ENCODE assay signal across 17 cellular contexts in genomic region chr2:187775196-187775595, GRCh38.
DNase-seq lines count a peak whose midpoint lies in the region; ATAC-seq and TF ChIP-seq lines count a peak whose summit lies in the region.
"Had no signal": no experiment of that assay in that cellular context is flagged by ENCODE, and none has a peak within 500 bp of the region (broad histone marks: within the 10 kb centered on the region; RNA-seq: fewer than 3 reads in every experiment).

No MANE protein-coding gene starts in this region.

- H2AK5ac ChIP-seq in IMR-90 (ENCODE audit: low read depth, low read length), result no peak overlapping the region

- TF ChIP-seq POLR2A in IMR-90 (IDR thresholded peaks at IDR 0.05; ENCODE audit: low read depth, low read length), result no peak
- TF ChIP-seq POLR2A in Peyer's patch (IDR thresholded peaks at IDR 0.05), result no peak

- peaks cover 17% of the 10 kb centered on the region for H3K4me1 ChIP-seq in mammary epithelial cell (ENCODE audit: insufficient read depth, low read length)
- no peaks in the 10 kb centered on the region for H3K4me1 ChIP-seq in IMR-90 (ENCODE audit: control insufficient read depth, insufficient read depth, low read length)
- no peaks in the 10 kb centered on the region for H3K4me1 ChIP-seq in Peyer's patch
- H3K4me1 ChIP-seq in OCI-LY7 (ENCODE audit: insufficient read depth, low read length, poor library complexity, severe bottlenecking), result no peaks in the 10 kb centered on the region

- H3K36me3 ChIP-seq in mammary epithelial cell (ENCODE audit: insufficient read depth, low read length), result no peaks in the 10 kb centered on the region
- H3K36me3 ChIP-seq in IMR-90 (ENCODE audit: control insufficient read depth, insufficient read depth, low read length), result no peaks in the 10 kb centered on the region
- no peaks in the 10 kb centered on the region for H3K36me3 ChIP-seq in Peyer's patch
- H3K36me3 ChIP-seq in OCI-LY7 (ENCODE audit: insufficient read depth, low read length), result no peaks in the 10 kb centered on the region

- H3K23ac ChIP-seq in IMR-90 (ENCODE audit: low read depth, low read length), result no peak overlapping the region

- H3K9me3 Mint-ChIP-seq in MCF 10A (ENCODE audit: unreplicated experiment), result no peaks in the 10 kb centered on the region
- peaks cover 4 to 5% of the 10 kb centered on the region in 2 donors for H3K9me3 Mint-ChIP-seq in activated naive CD4-positive, alpha-beta T cell treated with anti-CD3 and anti-CD28 coated beads, Interleukin-2, amount 50 U/mL, for 72 hours

- H3K9me3 ChIP-seq in mammary epithelial cell (replicated peaks; ENCODE audit: insufficient read depth, low read length), result no peaks in the 10 kb centered on the region
- H3K9me3 ChIP-seq in IMR-90 (ENCODE audit: control insufficient read depth, insufficient read depth, low read length), result no peaks in the 10 kb centered on the region
- H3K9me3 ChIP-seq in Peyer's patch, result no peaks in the 10 kb centered on the region
- H3K9me3 ChIP-seq in OCI-LY7 (ENCODE audit: low read length), result no peaks in the 10 kb centered on the region

- H3K79me2 ChIP-seq in mammary epithelial cell (ENCODE audit: insufficient read depth, low read length), result no peaks in the 10 kb centered on the region
- no peaks in the 10 kb centered on the region for H3K79me2 ChIP-seq in OCI-LY7 (ENCODE audit: insufficient read depth, low read depth, low read length)

- dilution Hi-C loops in mammary epithelial cell (cut with HindIII; ENCODE audit: low sequenced_read_pairs) (no loop called here), IMR-90 (cut with HindIII; ENCODE audit: low sequenced_read_pairs, unreplicated experiment) (no loop called here)

- H3K27ac Mint-ChIP-seq in MCF 10A (ENCODE audit: low read depth, unreplicated experiment), result no peak overlapping the region
- H3K27ac Mint-ChIP-seq in activated naive CD4-positive, alpha-beta T cell treated with anti-CD3 and anti-CD28 coated beads, Interleukin-2, amount 50 U/mL, for 72 hours, result no peak overlapping the region
- H3K27ac Mint-ChIP-seq: CD14-positive monocyte had no signal

- DNase-seq in mammary epithelial cell (peak; percentile 55), MCF 10A (ENCODE audit: unreplicated experiment) (no peak), IMR-90 (no peak), Peyer's patch (no peak), NCI-H2227 (lab: John Stamatoyannopoulos, UW; ENCODE audit: unreplicated experiment) (no peak), OCI-LY7 (ENCODE audit: low spot score) (no peak)
- DNase-seq in activated naive CD4-positive, alpha-beta T cell treated with anti-CD3 and anti-CD28 coated beads, Interleukin-2, amount 50 U/mL, for 72 hours (ENCODE audit: low spot score in 2 of 2), result no peak
- DNase-seq: AML-193, DMS79 treated with DMSO at 0.1 percent for 48 hours, NCI-H1105, NCI-H510A, NCI-H748 treated with DMSO at 0.1 percent for 48 hours had no signal

- peak overlapping the region; percentile 46; the same call in 1 of the 2 replicates for H2BK20ac ChIP-seq in IMR-90 (ENCODE audit: low read depth, low read length)

- no peaks in the 10 kb centered on the region for H3K36me3 Mint-ChIP-seq in MCF 10A (ENCODE audit: insufficient read depth, unreplicated experiment)
- H3K36me3 Mint-ChIP-seq in activated naive CD4-positive, alpha-beta T cell treated with anti-CD3 and anti-CD28 coated beads, Interleukin-2, amount 50 U/mL, for 72 hours, result no peaks in the 10 kb centered on the region
- H3K36me3 Mint-ChIP-seq: CD14-positive monocyte had no signal

- H3K4me3 Mint-ChIP-seq in MCF 10A (ENCODE audit: unreplicated experiment), result no peak overlapping the region
- H3K4me3 Mint-ChIP-seq: CD14-positive monocyte had no signal

- H3K27me3 Mint-ChIP-seq in MCF 10A (ENCODE audit: insufficient read depth, unreplicated experiment), result no peaks in the 10 kb centered on the region

- H4K20me1 ChIP-seq in mammary epithelial cell (ENCODE audit: insufficient read depth, low read length), result no peaks in the 10 kb centered on the region
- H4K20me1 ChIP-seq in IMR-90 (ENCODE audit: insufficient read depth, low read length), result no peaks in the 10 kb centered on the region
- no peaks in the 10 kb centered on the region for H4K20me1 ChIP-seq in OCI-LY7 (ENCODE audit: insufficient read depth, low read length)

- H3K4ac ChIP-seq in IMR-90 (ENCODE audit: low read depth, low read length), result no peak overlapping the region

- peak overlapping the region; percentile 49 for H2BK120ac ChIP-seq in IMR-90 (ENCODE audit: low read depth, low read length)

- no peak overlapping the region for H3K14ac ChIP-seq in IMR-90 (replicated peaks; ENCODE audit: low read depth, low read length)

- in situ Hi-C loops in mammary epithelial cell (cut with MboI; ENCODE audit: low sequenced_read_pairs in 2 of 2) (no loop called here), IMR-90 (cut with MboI; ENCODE audit: low sequenced_read_pairs) (no loop called here)

- no TSS peak for BruUV-seq in mammary epithelial cell (replicated peaks; lab: Mats Ljungman, UMichigan)
- BruUV-seq in MCF 10A (replicated peaks; lab: Mats Ljungman, UMichigan), result no TSS peak
- no TSS peak for BruUV-seq in IMR-90 (replicated peaks; lab: Mats Ljungman, UMichigan)
- no TSS peak for BruUV-seq in OCI-LY7 (replicated peaks; lab: Mats Ljungman, UMichigan)

- POLR2A ChIA-PET in MCF 10A (lab: Yijun Ruan, JAX), result no interaction called here
- POLR2A ChIA-PET in IMR-90 (lab: Charles Lee; ENCODE audit: unreplicated experiment), result no interaction called here
- POLR2A ChIA-PET in OCI-LY7 (lab: Charles Lee), result no interaction called here

- 40% methylated on average over 2 of the region's 2 CpGs for WGBS in mammary epithelial cell (ENCODE audit: low coverage, missing lambda C conversion rate)
- WGBS in IMR-90 (ENCODE audit: extremely low coverage in 2 of 2, insufficient read length in 1 of 2), 2 experiments, result no CpG with 5 or more reads among the region's 2 CpGs

- H2BK5ac ChIP-seq in IMR-90 (ENCODE audit: low read depth, low read length, poor library complexity, severe bottlenecking), result no peak overlapping the region

- no peaks in the 10 kb centered on the region for H3K9me1 ChIP-seq in IMR-90 (ENCODE audit: insufficient read depth, low read length)

- H3K79me1 ChIP-seq in IMR-90 (ENCODE audit: low read depth in 1 of 2, low read length in 2 of 2), result no peaks in the 10 kb centered on the region

- no peak overlapping the region for H4K91ac ChIP-seq in IMR-90 (ENCODE audit: insufficient read depth, low read depth, low read length)

- no peaks in the 10 kb centered on the region for H3K9me2 ChIP-seq in OCI-LY7 (ENCODE audit: insufficient read depth, low read length)

- H3K27me3 ChIP-seq in mammary epithelial cell (ENCODE audit: insufficient read depth, low read length), result no peaks in the 10 kb centered on the region
- no peaks in the 10 kb centered on the region for H3K27me3 ChIP-seq in IMR-90 (ENCODE audit: control insufficient read depth, insufficient read depth, low read length)
- no peaks in the 10 kb centered on the region for H3K27me3 ChIP-seq in Peyer's patch

- H3K4me2 ChIP-seq in mammary epithelial cell (ENCODE audit: insufficient read depth, low read depth, low read length) (peak overlapping the region; percentile 52), IMR-90 (ENCODE audit: low read depth, low read length) (no peak overlapping the region), OCI-LY7 (ENCODE audit: low read length) (no peak overlapping the region)

- peaks cover 13% of the 10 kb centered on the region for H3K4me1 Mint-ChIP-seq in MCF 10A (ENCODE audit: insufficient read depth, unreplicated experiment)
- H3K4me1 Mint-ChIP-seq: CD14-positive monocyte had no signal

- CTCF ChIA-PET in mammary epithelial cell (lab: Charles Lee; ENCODE audit: low non-redundant PET) (no interaction called here), MCF 10A (lab: Yijun Ruan, JAX) (interaction anchor here (0.6 to 0.7 kb wide), 2 partner anchors 26 to 147 kb away, joined by 3 read pairs; no protein-coding TSS in a partner anchor), IMR-90 (lab: Yijun Ruan, JAX) (no interaction called here), OCI-LY7 (lab: Charles Lee; ENCODE audit: unreplicated experiment) (no interaction called here)

- no peak for TF ChIP-seq CTCF in mammary epithelial cell (conservative IDR thresholded peaks at IDR 0.05 in 1 of 2, IDR thresholded peaks at IDR 0.05 in 1 of 2; ENCODE audit: extremely low read depth in 1 of 2, insufficient read depth in 1 of 2, low read depth in 1 of 2, low read length in 2 of 2)
- TF ChIP-seq CTCF in MCF 10A (IDR thresholded peaks at IDR 0.05; ENCODE audit: unreplicated experiment), result no peak
- TF ChIP-seq CTCF in IMR-90 (conservative IDR thresholded peaks at IDR 0.05; ENCODE audit: low read depth, low read length), result no peak
- no peak for TF ChIP-seq CTCF in Peyer's patch (IDR thresholded peaks at IDR 0.05)
- no peak for TF ChIP-seq CTCF in OCI-LY7 (conservative IDR thresholded peaks at IDR 0.05; ENCODE audit: low read length)

- TF ChIP-seq RAD21 in IMR-90 (IDR thresholded peaks at IDR 0.05; ENCODE audit: low read length), result no peak

- no peak overlapping the region for H2AK9ac ChIP-seq in IMR-90 (replicated peaks; ENCODE audit: low read depth, low read length, poor library complexity)

- no peak overlapping the region for H2BK15ac ChIP-seq in IMR-90 (ENCODE audit: low read depth, low read length)

- peak overlapping the region; percentile 40 for H2AFZ ChIP-seq in mammary epithelial cell (ENCODE audit: low read depth, low read length)
- no peak overlapping the region for H2AFZ ChIP-seq in IMR-90 (replicated peaks; ENCODE audit: low read length, poor library complexity)
- H2AFZ ChIP-seq in OCI-LY7 (ENCODE audit: low read length), result no peak overlapping the region

- peak; percentile 10 for ATAC-seq in HG03097 (IDR thresholded peaks at IDR 0.05; ENCODE audit: low FRiP score, unreplicated experiment)
- ATAC-seq in IMR-90 (ENCODE audit: low read depth), result no peak
- no peak for ATAC-seq in activated naive CD4-positive, alpha-beta T cell treated with anti-CD3 and anti-CD28 coated beads, Interleukin-2, amount 50 U/mL, for 72 hours
- ATAC-seq: K562 had no signal

- intact Hi-C loops in mammary epithelial cell (cut with micrococcal nuclease), result no loop called here
- intact Hi-C loops in MCF 10A (cut with micrococcal nuclease), result no loop called here
- intact Hi-C loops in IMR-90 (cut with micrococcal nuclease), result no loop called here
- intact Hi-C loops in OCI-LY7 (cut with micrococcal nuclease; ENCODE audit: unreplicated experiment), result no loop called here

- H4K5ac ChIP-seq in IMR-90 (ENCODE audit: low read depth, low read length), result no peak overlapping the region

- no peak overlapping the region; the same call in 1 of the 2 replicates for H3K18ac ChIP-seq in IMR-90 (ENCODE audit: low read depth, low read length)

- no peak overlapping the region for H3K4me3 ChIP-seq in mammary epithelial cell (replicated peaks in 1 of 3; ENCODE audit: insufficient read depth in 1 of 3, low read depth in 2 of 3, low read length in 3 of 3)
- no peak overlapping the region for H3K4me3 ChIP-seq in IMR-90 (ENCODE audit: insufficient read depth, low read depth, low read length)
- H3K4me3 ChIP-seq in Peyer's patch, result no peak overlapping the region
- no peak overlapping the region for H3K4me3 ChIP-seq in OCI-LY7 (ENCODE audit: low read depth, low read length, poor library complexity, severe bottlenecking)
- H3K4me3 ChIP-seq: K562 had no signal

- no peak overlapping the region for H3K56ac ChIP-seq in IMR-90 (ENCODE audit: extremely low read depth, insufficient read depth, low read length)

- H4K8ac ChIP-seq in IMR-90 (ENCODE audit: low read depth in 2 of 2, low read length in 2 of 2), result 0 out of 4 replicates have a peak overlapping the region, but pooled peaks of 1 of the 2 experiments have one; percentile 17

- no peak overlapping the region for H3K9ac ChIP-seq in mammary epithelial cell (ENCODE audit: insufficient read depth, low read length)
- H3K9ac ChIP-seq in IMR-90 (ENCODE audit: low read depth, low read length), result no peak overlapping the region

- peak overlapping the region; percentile 62 for H3K27ac ChIP-seq in mammary epithelial cell (ENCODE audit: insufficient read depth, low read depth, low read length)
- H3K27ac ChIP-seq in IMR-90 (ENCODE audit: insufficient read depth, low read length), result no peak overlapping the region
- H3K27ac ChIP-seq in Peyer's patch, result no peak overlapping the region
- no peak overlapping the region for H3K27ac ChIP-seq in OCI-LY7 (ENCODE audit: low read depth, low read length, poor library complexity, severe bottlenecking)
- H3K27ac ChIP-seq: 22Rv1, RWPE1 had no signal
